Comparison of ENCODE assay signal across 8 cellular contexts in genomic region chr9:93064392-93065124, GRCh38. TPM values are rescaled to one million over a fixed set of nuclear protein-coding genes. Genes with fewer than 3 reads are reported as not detected.
DNase-seq lines count a peak whose midpoint lies in the region; ATAC-seq and TF ChIP-seq lines count a peak whose summit lies in the region.

No MANE protein-coding gene starts in this region.

- DNase-seq in KBM-7 (peak; percentile 96), activated B cell treated with CpG ODN at 0.5 μM for 24 hours (peak; percentile 53), choroid plexus epithelial cell (ENCODE audit: low read depth) (peak; percentile 35), sigmoid colon (no peak), ecto neural progenitor cell (ENCODE audit: low spot score) (no peak)
- DNase-seq in stimulated activated CD4-positive, alpha-beta T cell treated with anti-CD3 and anti-CD28 coated beads, Interleukin-2, amount 100 ng/mL, for 4 hours (ENCODE audit: low read depth), result peak; percentile 67

- in situ Hi-C loops in KBM-7 (cut with MboI; ENCODE audit: low pct_unique_long_range_greater_than_20kb, low sequenced_read_pairs), result no loop called here

- 61 to 83% methylated on average over 12 of the region's 12 CpGs for WGBS in sigmoid colon, 2 donors

- TF ChIP-seq CTCF in DOHH2 (IDR thresholded peaks at IDR 0.05; ENCODE audit: low read depth, low read length, poor library complexity, severe bottlenecking), result no peak
- TF ChIP-seq CTCF in activated B cell treated with CpG ODN at 0.5 μM for 24 hours (IDR thresholded peaks at IDR 0.05), result no peak
- no peak for TF ChIP-seq CTCF in choroid plexus epithelial cell (conservative IDR thresholded peaks at IDR 0.05; ENCODE audit: low read depth, low read length)
- TF ChIP-seq CTCF in sigmoid colon (IDR thresholded peaks at IDR 0.05), result no peak

- H3K27me3 ChIP-seq in DOHH2 (ENCODE audit: control insufficient read depth, low read length), result no peaks in the 10 kb centered on the region
- no peaks in the 10 kb centered on the region for H3K27me3 ChIP-seq in sigmoid colon

- POLR2A ChIA-PET in activated B cell treated with CpG ODN at 0.5 μM for 24 hours (lab: Charles Lee), result interaction anchor here (0.6 to 2.4 kb wide), 13 partner anchors 11 to 502 kb away, joined by 3 to 53 read pairs (median 4); partner anchors contain the start of genes CARD19 and NINJ1

- CTCF ChIA-PET in activated B cell treated with CpG ODN at 0.5 μM for 24 hours (lab: Charles Lee), result interaction anchor here (0.8 to 1.3 kb wide), 4 partner anchors 27 to 347 kb away, joined by 3 to 9 read pairs (median 4); no protein-coding TSS in a partner anchor

- no peak for TF ChIP-seq EP300 in sigmoid colon (IDR thresholded peaks at IDR 0.05)

- H3K27ac ChIP-seq in DOHH2 (ENCODE audit: low read depth, low read length), result peak overlapping the region; percentile 93
- H3K27ac ChIP-seq in sigmoid colon, result no peak overlapping the region

- H3F3A ChIP-seq in DOHH2 (ENCODE audit: control insufficient read depth, insufficient read depth), result peaks cover 32% of the 10 kb centered on the region

- H3K4me1 ChIP-seq in DOHH2 (ENCODE audit: control insufficient read depth, low read length), result peaks cover 63% of the 10 kb centered on the region
- H3K4me1 ChIP-seq in sigmoid colon, result peaks cover 0 to 20% (median 9%) of the 10 kb centered on the region in 4 donors

- H3K36me3 ChIP-seq in DOHH2 (ENCODE audit: control insufficient read depth, low read length) (peaks cover 77% of the 10 kb centered on the region), sigmoid colon (no peaks in the 10 kb centered on the region)

- no peak for TF ChIP-seq POLR2A in sigmoid colon (IDR thresholded peaks at IDR 0.05)

- no peaks in the 10 kb centered on the region for H3K9me3 ChIP-seq in DOHH2 (ENCODE audit: control insufficient read depth, insufficient read depth, low read length)
- no peaks in the 10 kb centered on the region for H3K9me3 ChIP-seq in sigmoid colon

- H3K79me2 ChIP-seq in DOHH2 (ENCODE audit: control insufficient read depth, low read length), result peaks cover 88% of the 10 kb centered on the region

- H3K4me3 Mint-ChIP-seq in activated B cell treated with CpG ODN at 0.5 μM for 24 hours, result peak overlapping the region; percentile 73

- no peaks in the 10 kb centered on the region for H3K9me2 ChIP-seq in DOHH2 (replicated peaks; ENCODE audit: control insufficient read depth, low read length)

- H3K9me3 Mint-ChIP-seq in activated B cell treated with CpG ODN at 0.5 μM for 24 hours, result no peaks in the 10 kb centered on the region

- H3K27ac Mint-ChIP-seq in activated B cell treated with CpG ODN at 0.5 μM for 24 hours, result peak overlapping the region; percentile 95

- H4K20me1 ChIP-seq in DOHH2 (ENCODE audit: control insufficient read depth, insufficient read depth, low read depth, low read length), result no peaks in the 10 kb centered on the region

- peak overlapping the region; percentile 87 for H3K4me3 ChIP-seq in DOHH2 (ENCODE audit: low read length)
- no peak overlapping the region for H3K4me3 ChIP-seq in choroid plexus epithelial cell (ENCODE audit: low read depth, low read length)
- no peak overlapping the region for H3K4me3 ChIP-seq in sigmoid colon

- intact Hi-C loops in activated B cell treated with CpG ODN at 0.5 μM for 24 hours (cut with micrococcal nuclease), result loop anchor here (1.0 to 10.0 kb wide), 3 partner anchors 31 to 300 kb away; partner anchors contain the start of gene BICD2
- intact Hi-C loops in sigmoid colon (cut with DNase I), result no loop called here

- peak; percentile 86 for ATAC-seq in GM21447 (IDR thresholded peaks at IDR 0.05; ENCODE audit: unreplicated experiment)
- peak; percentile 85 for ATAC-seq in activated B cell treated with CpG ODN at 0.5 μM for 24 hours (ENCODE audit: low read depth)

- peaks cover 18% of the 10 kb centered on the region for H3K36me3 Mint-ChIP-seq in activated B cell treated with CpG ODN at 0.5 μM for 24 hours (ENCODE audit: low read depth)

- no peaks in the 10 kb centered on the region for H3K27me3 Mint-ChIP-seq in activated B cell treated with CpG ODN at 0.5 μM for 24 hours

- H3K4me2 ChIP-seq in DOHH2 (ENCODE audit: low read length), result peak overlapping the region; percentile 94

- peaks cover 77% of the 10 kb centered on the region for H3K4me1 Mint-ChIP-seq in activated B cell treated with CpG ODN at 0.5 μM for 24 hours

RNA-seq across cellular contexts. Expression of gene SUSD3, which starts 6.1 kb away (rescaled TPM):
- total RNA-seq in activated B cell treated with CpG ODN at 0.5 μM for 24 hours (9.1 and 12.9 TPM in 2 replicates), sigmoid colon (1 to 10 TPM; 1.9 to 7.2 (median 4.7) TPM)
- 10 to 100 TPM in 1 of 3 donors, under 1 TPM in 1, not detected in 1; 0.92 to 15.2 TPM for polyA plus RNA-seq in sigmoid colon

RNA-seq across cellular contexts. Expression of gene CARD19, which starts 31.5 kb away (rescaled TPM):
- total RNA-seq in activated B cell treated with CpG ODN at 0.5 μM for 24 hours, result 13.7 and 15.6 TPM in 2 replicates
- total RNA-seq in sigmoid colon, result 10 to 100 TPM; 51.2 to 88.4 (median 85.0) TPM
- polyA plus RNA-seq in sigmoid colon, result 10 to 100 TPM; 56.8 to 87.2 (median 66.1) TPM

Comparison
In these comparisons a context has a peak if more than half of its experiments do, and no peak if none do; other contexts are left out.
1. DNase-seq: peak in KBM-7 (single experiment), activated B cell treated with CpG ODN at 0.5 μM for 24 hours (single experiment), choroid plexus epithelial cell (single experiment) and stimulated activated CD4-positive, alpha-beta T cell treated with anti-CD3 and anti-CD28 coated beads, Interleukin-2, amount 100 ng/mL, for 4 hours (single experiment); none in sigmoid colon (single experiment) and ecto neural progenitor cell (single experiment).